ENCODE assay signal across 23 cellular contexts in the genomic region with DNA sequence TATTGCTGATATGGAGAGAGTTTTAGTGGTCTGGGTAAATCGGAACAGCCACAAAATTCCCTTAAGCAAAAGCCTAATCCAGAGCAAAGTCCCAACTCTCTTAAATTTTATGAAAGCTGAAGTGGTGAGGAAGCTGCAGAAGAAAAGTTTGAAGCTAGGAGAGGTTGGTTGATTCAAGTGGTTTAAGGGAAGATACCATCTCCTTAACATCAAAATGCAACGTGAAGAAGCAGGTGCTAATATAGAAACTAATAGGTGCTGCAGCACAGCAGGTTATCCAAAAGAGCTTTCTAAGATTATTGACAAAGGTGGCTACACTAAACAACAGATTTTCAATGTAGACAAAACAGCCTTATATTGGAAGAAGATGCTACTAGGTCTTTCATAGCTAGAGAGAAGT. TPM values are rescaled to one million over a fixed set of nuclear protein-coding genes. Genes with fewer than 3 reads are reported as not detected.
DNase-seq lines count a peak whose midpoint lies in the region; ATAC-seq and TF ChIP-seq lines count a peak whose summit lies in the region.
"Had no signal": no experiment of that assay in that cellular context is flagged by ENCODE, and none has a peak within 500 bp of the region (broad histone marks: within the 10 kb centered on the region; RNA-seq: fewer than 3 reads in every experiment).

No MANE protein-coding gene starts in this region.

- no peak for ATAC-seq in stimulated activated naive CD8-positive, alpha-beta T cell treated with anti-CD3 and anti-CD28 coated beads, Interleukin-15, Interleukin-2, amounts not matched to agents 100 U/mL and 50 U/mL, for 24 hours
- peak; percentile 25 for ATAC-seq in activated CD8-positive, alpha-beta T cell treated with anti-CD3 and anti-CD28 coated beads, Interleukin-2, amount 10 ng/mL, durations not matched to agents 7 days and 5 days
- ATAC-seq in effector memory CD8-positive, alpha-beta T cell (replicated peaks) = no peak
- ATAC-seq: HepG2, K562 had no signal

- POLR2A ChIA-PET in activated CD8-positive, alpha-beta T cell treated with anti-CD3 and anti-CD28 coated beads, Interleukin-2, amount 10 ng/mL, durations not matched to agents 7 days and 5 days (lab: Charles Lee) = interaction anchor here (0.6 to 12.1 kb wide), 3 partner anchors 9 to 31 kb away, joined by 3 to 218 read pairs (median 6); a partner anchor contains a TSS

- peak overlapping the region; percentile 14 for H3K4me3 Mint-ChIP-seq in stimulated activated naive CD8-positive, alpha-beta T cell treated with anti-CD3 and anti-CD28 coated beads, Interleukin-15, Interleukin-2, amounts not matched to agents 100 ng/mL and 50 ng/mL, for 24 hours
- H3K4me3 Mint-ChIP-seq in activated CD8-positive, alpha-beta T cell treated with anti-CD3 and anti-CD28 coated beads, Interleukin-2, amount 10 ng/mL, durations not matched to agents 7 days and 5 days = peak overlapping the region; percentile 37
- H3K4me3 Mint-ChIP-seq in effector memory CD8-positive, alpha-beta T cell = peak overlapping the region; percentile 3 to 86

- H3K27ac ChIP-seq in ascending aorta = no peak overlapping the region
- H3K27ac ChIP-seq: RWPE1 had no signal

- no peaks in the 10 kb centered on the region for H3K27me3 Mint-ChIP-seq in stimulated activated naive CD8-positive, alpha-beta T cell treated with anti-CD3 and anti-CD28 coated beads, Interleukin-15, Interleukin-2, amounts not matched to agents 100 ng/mL and 50 ng/mL, for 24 hours
- no peaks in the 10 kb centered on the region for H3K27me3 Mint-ChIP-seq in activated CD8-positive, alpha-beta T cell treated with anti-CD3 and anti-CD28 coated beads, Interleukin-2, amount 10 ng/mL, durations not matched to agents 7 days and 5 days (ENCODE audit: low read depth)
- no peaks in the 10 kb centered on the region for H3K27me3 Mint-ChIP-seq in effector memory CD8-positive, alpha-beta T cell

- no peaks in the 10 kb centered on the region for H3K27me3 ChIP-seq in ascending aorta
- H3K27me3 ChIP-seq: MG63 had no signal

- no peak for DNase-seq in stimulated activated naive CD8-positive, alpha-beta T cell treated with anti-CD3 and anti-CD28 coated beads, Interleukin-15, Interleukin-2, amounts not matched to agents 100 U/mL and 50 U/mL, for 24 hours
- DNase-seq in activated CD8-positive, alpha-beta T cell treated with anti-CD3 and anti-CD28 coated beads, Interleukin-2, amount 10 ng/mL, durations not matched to agents 7 days and 5 days = peak; percentile 19
- DNase-seq in effector memory CD8-positive, alpha-beta T cell = no peak
- DNase-seq in ecto neural progenitor cell (ENCODE audit: low spot score) (no peak), NCI-H2081 (lab: John Stamatoyannopoulos, UW) (no peak), ascending aorta (ENCODE audit: low spot score in 2 of 2) (no peak)
- DNase-seq: MG63, NCI-H1105 treated with DMSO at 0.1 percent for 48 hours, NCI-H146, NCI-H1930, NCI-H2227 treated with DMSO at 0.1 percent for 48 hours, NCI-H526 treated with DMSO at 0.1 percent for 48 hours, SHP77 had no signal

- intact Hi-C loops in ascending aorta (cut with DNase I) = no loop called here

- no peaks in the 10 kb centered on the region for H3K36me3 ChIP-seq in ascending aorta
- H3K36me3 ChIP-seq: MG63 had no signal

- CTCF ChIA-PET in activated CD8-positive, alpha-beta T cell treated with anti-CD3 and anti-CD28 coated beads, Interleukin-2, amount 10 ng/mL, durations not matched to agents 7 days and 5 days (lab: Charles Lee) = interaction anchor here (1.4 to 10.2 kb wide), 2 partner anchors 10 to 28 kb away, joined by 4 to 82 read pairs; a partner anchor contains a TSS

- no peak overlapping the region for H3K27ac Mint-ChIP-seq in stimulated activated naive CD8-positive, alpha-beta T cell treated with anti-CD3 and anti-CD28 coated beads, Interleukin-15, Interleukin-2, amounts not matched to agents 100 ng/mL and 50 ng/mL, for 24 hours
- peak overlapping the region; percentile 82 for H3K27ac Mint-ChIP-seq in activated CD8-positive, alpha-beta T cell treated with anti-CD3 and anti-CD28 coated beads, Interleukin-2, amount 10 ng/mL, durations not matched to agents 7 days and 5 days
- H3K27ac Mint-ChIP-seq in effector memory CD8-positive, alpha-beta T cell = peak overlapping the region; percentile 7 to 100

- peaks cover 3 to 5% of the 10 kb centered on the region in 2 donors for H3K9me3 ChIP-seq in ascending aorta
- H3K9me3 ChIP-seq: MG63 had no signal

- H3K4me1 ChIP-seq in ascending aorta = no peaks in the 10 kb centered on the region

- H3K4me3 ChIP-seq in ascending aorta = no peak overlapping the region
- H3K4me3 ChIP-seq: K562, MG63 had no signal

- peaks cover 93% of the 10 kb centered on the region for H3K4me1 Mint-ChIP-seq in stimulated activated naive CD8-positive, alpha-beta T cell treated with anti-CD3 and anti-CD28 coated beads, Interleukin-15, Interleukin-2, amounts not matched to agents 100 ng/mL and 50 ng/mL, for 24 hours (ENCODE audit: low read depth)
- H3K4me1 Mint-ChIP-seq in activated CD8-positive, alpha-beta T cell treated with anti-CD3 and anti-CD28 coated beads, Interleukin-2, amount 10 ng/mL, durations not matched to agents 7 days and 5 days (ENCODE audit: low read depth) = peaks cover 81% of the 10 kb centered on the region
- H3K4me1 Mint-ChIP-seq in effector memory CD8-positive, alpha-beta T cell (ENCODE audit: low read depth in 2 of 2) = peaks cover 28 to 68% of the 10 kb centered on the region in 2 donors

- no peak for TF ChIP-seq CTCF in ascending aorta (IDR thresholded peaks at IDR 0.05)

- H3K9me3 Mint-ChIP-seq in stimulated activated naive CD8-positive, alpha-beta T cell treated with anti-CD3 and anti-CD28 coated beads, Interleukin-15, Interleukin-2, amounts not matched to agents 100 ng/mL and 50 ng/mL, for 24 hours = no peaks in the 10 kb centered on the region
- no peaks in the 10 kb centered on the region for H3K9me3 Mint-ChIP-seq in activated CD8-positive, alpha-beta T cell treated with anti-CD3 and anti-CD28 coated beads, Interleukin-2, amount 10 ng/mL, durations not matched to agents 7 days and 5 days (ENCODE audit: insufficient read depth)
- no peaks in the 10 kb centered on the region for H3K9me3 Mint-ChIP-seq in effector memory CD8-positive, alpha-beta T cell

- peaks cover 2% of the 10 kb centered on the region for H3K36me3 Mint-ChIP-seq in stimulated activated naive CD8-positive, alpha-beta T cell treated with anti-CD3 and anti-CD28 coated beads, Interleukin-15, Interleukin-2, amounts not matched to agents 100 ng/mL and 50 ng/mL, for 24 hours (ENCODE audit: low read depth)
- peaks cover 67% of the 10 kb centered on the region for H3K36me3 Mint-ChIP-seq in activated CD8-positive, alpha-beta T cell treated with anti-CD3 and anti-CD28 coated beads, Interleukin-2, amount 10 ng/mL, durations not matched to agents 7 days and 5 days (ENCODE audit: low read depth)
- H3K36me3 Mint-ChIP-seq in effector memory CD8-positive, alpha-beta T cell (ENCODE audit: insufficient read depth) = peaks cover 19% of the 10 kb centered on the region

RNA-seq across cellular contexts. Expression of a gene that starts 28.3 kb away (rescaled TPM):
- 100 to 1,000 TPM; 667 to 675 TPM for total RNA-seq in activated CD8-positive, alpha-beta T cell treated with anti-CD3 and anti-CD28 coated beads, Interleukin-2, amount 10 ng/mL, durations not matched to agents 7 days and 5 days
- total RNA-seq in ascending aorta = 17.7 TPM
- total RNA-seq: A172, Daoy, HepG2, HT1080 had no signal

RNA-seq across cellular contexts. Expression of a gene that starts 42.7 kb away (rescaled TPM):
- total RNA-seq in activated CD8-positive, alpha-beta T cell treated with anti-CD3 and anti-CD28 coated beads, Interleukin-2, amount 10 ng/mL, durations not matched to agents 7 days and 5 days = 100 to 1,000 TPM; 423 to 439 TPM
- total RNA-seq in ascending aorta = not detected
- total RNA-seq: A172, Daoy, G401, HepG2, HT1080, K562, NCI-H460, SK-MEL-5 had no signal

Comparison
In these comparisons a context has a peak if more than half of its experiments do, and no peak if none do; other contexts are left out.
1. RNA of a gene that starts 28.3 kb away (total RNA-seq): 667 to 675 TPM in activated CD8-positive, alpha-beta T cell treated with anti-CD3 and anti-CD28 coated beads, Interleukin-2, amount 10 ng/mL, durations not matched to agents 7 days and 5 days; 17.7 TPM in ascending aorta (single experiment); every median in the first group is over 10 times any median in the second.
2. RNA of a gene that starts 42.7 kb away (total RNA-seq): 423 to 439 TPM in activated CD8-positive, alpha-beta T cell treated with anti-CD3 and anti-CD28 coated beads, Interleukin-2, amount 10 ng/mL, durations not matched to agents 7 days and 5 days; not detected in ascending aorta (single experiment); every median in the first group is over 100 times any median in the second.
3. Peak in every context shown above with its lines, with median percentiles within 50 percentile points of each other: H3K4me3 Mint-ChIP-seq.